Comparison of ENCODE assay signal across 1 cellular context in genomic region chr1:2400950-2401649, GRCh38.
TF ChIP-seq lines count a peak whose summit lies in the region.

No MANE protein-coding gene starts in this region.

TF ChIP-seq in WTC11, 78 proteins besides CTCF, POLR2A, EP300 and RAD21 (continued from another document):
- TF ChIP-seq, protein P1, sequence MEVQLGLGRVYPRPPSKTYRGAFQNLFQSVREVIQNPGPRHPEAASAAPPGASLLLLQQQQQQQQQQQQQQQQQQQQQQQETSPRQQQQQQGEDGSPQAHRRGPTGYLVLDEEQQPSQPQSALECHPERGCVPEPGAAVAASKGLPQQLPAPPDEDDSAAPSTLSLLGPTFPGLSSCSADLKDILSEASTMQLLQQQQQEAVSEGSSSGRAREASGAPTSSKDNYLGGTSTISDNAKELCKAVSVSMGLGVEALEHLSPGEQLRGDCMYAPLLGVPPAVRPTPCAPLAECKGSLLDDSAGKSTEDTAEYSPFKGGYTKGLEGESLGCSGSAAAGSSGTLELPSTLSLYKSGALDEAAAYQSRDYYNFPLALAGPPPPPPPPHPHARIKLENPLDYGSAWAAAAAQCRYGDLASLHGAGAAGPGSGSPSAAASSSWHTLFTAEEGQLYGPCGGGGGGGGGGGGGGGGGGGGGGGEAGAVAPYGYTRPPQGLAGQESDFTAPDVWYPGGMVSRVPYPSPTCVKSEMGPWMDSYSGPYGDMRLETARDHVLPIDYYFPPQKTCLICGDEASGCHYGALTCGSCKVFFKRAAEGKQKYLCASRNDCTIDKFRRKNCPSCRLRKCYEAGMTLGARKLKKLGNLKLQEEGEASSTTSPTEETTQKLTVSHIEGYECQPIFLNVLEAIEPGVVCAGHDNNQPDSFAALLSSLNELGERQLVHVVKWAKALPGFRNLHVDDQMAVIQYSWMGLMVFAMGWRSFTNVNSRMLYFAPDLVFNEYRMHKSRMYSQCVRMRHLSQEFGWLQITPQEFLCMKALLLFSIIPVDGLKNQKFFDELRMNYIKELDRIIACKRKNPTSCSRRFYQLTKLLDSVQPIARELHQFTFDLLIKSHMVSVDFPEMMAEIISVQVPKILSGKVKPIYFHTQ (CRISPR knock-in tag; IDR thresholded peaks at IDR 0.05) = no peak
TF ChIP-seq in WTC11: peak in this region for 1.
